ENCODE assay signal across 1 cellular context in the genomic region with DNA sequence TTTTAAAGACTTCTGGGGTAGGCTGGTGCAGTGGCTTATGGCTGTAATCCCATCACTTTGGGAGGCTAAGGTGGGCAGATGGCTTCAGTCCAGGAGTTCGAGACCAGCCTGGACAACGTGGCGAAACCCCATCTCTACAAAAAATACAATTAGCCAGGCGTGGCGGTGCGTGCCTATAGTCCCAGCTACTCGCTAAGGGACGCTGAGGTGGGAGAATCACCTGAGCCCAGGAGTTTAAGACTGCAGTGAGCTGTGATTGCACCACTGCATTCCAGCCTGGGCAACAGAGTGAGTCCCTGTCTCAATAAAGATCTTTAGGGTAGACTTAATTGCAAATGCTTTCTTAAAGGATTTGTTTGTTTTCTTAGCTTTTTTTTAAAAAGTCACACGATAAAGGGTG.
TF ChIP-seq lines count a peak whose summit lies in the region.

No MANE protein-coding gene starts in this region.

TF ChIP-seq in IMR-90, 13 proteins besides CTCF, POLR2A, EP300 and RAD21:
- TF ChIP-seq, protein P1, sequence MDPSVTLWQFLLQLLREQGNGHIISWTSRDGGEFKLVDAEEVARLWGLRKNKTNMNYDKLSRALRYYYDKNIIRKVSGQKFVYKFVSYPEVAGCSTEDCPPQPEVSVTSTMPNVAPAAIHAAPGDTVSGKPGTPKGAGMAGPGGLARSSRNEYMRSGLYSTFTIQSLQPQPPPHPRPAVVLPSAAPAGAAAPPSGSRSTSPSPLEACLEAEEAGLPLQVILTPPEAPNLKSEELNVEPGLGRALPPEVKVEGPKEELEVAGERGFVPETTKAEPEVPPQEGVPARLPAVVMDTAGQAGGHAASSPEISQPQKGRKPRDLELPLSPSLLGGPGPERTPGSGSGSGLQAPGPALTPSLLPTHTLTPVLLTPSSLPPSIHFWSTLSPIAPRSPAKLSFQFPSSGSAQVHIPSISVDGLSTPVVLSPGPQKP (IDR thresholded peaks at IDR 0.05; ENCODE audit: borderline replicate concordance, low read depth, low read length): no peak
- TF ChIP-seq NFE2L2 (IDR thresholded peaks at IDR 0.05; ENCODE audit: low read depth, low read length) (no peak), MAZ (IDR thresholded peaks at IDR 0.05; ENCODE audit: borderline replicate concordance, low read depth, low read length) (no peak), MXI1 (IDR thresholded peaks at IDR 0.05; ENCODE audit: borderline replicate concordance, low read depth, low read length) (no peak), CHD1 (IDR thresholded peaks at IDR 0.05; ENCODE audit: low read depth, low read length) (no peak), RFX5 (IDR thresholded peaks at IDR 0.05; ENCODE audit: low read depth, low read length) (no peak), CEBPB (IDR thresholded peaks at IDR 0.05; ENCODE audit: low read depth, low read length) (no peak), FOS (IDR thresholded peaks at IDR 0.05; ENCODE audit: low read depth, low read length) (no peak), BHLHE40 (IDR thresholded peaks at IDR 0.05; ENCODE audit: low read depth, low read length) (no peak)
- TF ChIP-seq, protein P2, sequence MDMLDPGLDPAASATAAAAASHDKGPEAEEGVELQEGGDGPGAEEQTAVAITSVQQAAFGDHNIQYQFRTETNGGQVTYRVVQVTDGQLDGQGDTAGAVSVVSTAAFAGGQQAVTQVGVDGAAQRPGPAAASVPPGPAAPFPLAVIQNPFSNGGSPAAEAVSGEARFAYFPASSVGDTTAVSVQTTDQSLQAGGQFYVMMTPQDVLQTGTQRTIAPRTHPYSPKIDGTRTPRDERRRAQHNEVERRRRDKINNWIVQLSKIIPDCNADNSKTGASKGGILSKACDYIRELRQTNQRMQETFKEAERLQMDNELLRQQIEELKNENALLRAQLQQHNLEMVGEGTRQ (IDR thresholded peaks at IDR 0.05; ENCODE audit: low read depth, low read length): no peak
